Comparison of ENCODE assay signal across 10 cellular contexts in the genomic region with DNA sequence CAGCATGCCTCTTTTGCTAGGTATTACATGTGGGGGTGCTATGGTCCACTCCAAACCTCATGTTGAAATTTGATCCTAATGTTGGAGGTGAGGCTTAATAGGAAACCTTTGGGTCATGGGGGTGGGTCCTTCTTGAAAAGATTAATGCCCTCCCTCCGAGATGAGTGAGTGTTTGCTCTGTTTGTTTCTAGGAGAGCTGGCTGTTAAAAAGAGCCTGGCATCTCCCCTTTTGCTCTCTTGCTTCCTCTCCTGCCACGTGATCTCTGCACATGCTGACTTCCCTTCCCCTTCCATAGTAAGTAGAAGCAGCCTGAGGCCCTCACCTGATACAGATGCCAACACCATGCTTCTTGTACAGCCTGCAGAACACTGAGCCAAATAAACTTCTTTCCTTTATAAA.
"Had no signal": no experiment of that assay in that cellular context is flagged by ENCODE, and none has a peak within 500 bp of the region (broad histone marks: within the 10 kb centered on the region; RNA-seq: fewer than 3 reads in every experiment).

No MANE protein-coding gene starts in this region.

- H3K27me3 ChIP-seq: colonic mucosa, spleen, tibial nerve had no signal

- ATAC-seq: stimulated activated naive B cell treated with anti-CD40 and anti-IgM and Interleukin-4, amounts not matched to agents 10 μg/mL and 1 μg/mL and 100 μg/mL, for 72 hours had no signal

- DNase-seq: activated CD4-positive, alpha-beta T cell treated with anti-CD3 and anti-CD28 coated beads, Interleukin-2, amount 10 ng/mL, durations not matched to agents 7 days and 5 days; activated naive CD4-positive, alpha-beta T cell treated with anti-CD3 and anti-CD28 coated beads, Interleukin-2, amount 10 ng/mL, durations not matched to agents 7 days and 5 days; colonic mucosa; effector CD4-positive, alpha-beta T cell; left ventricle myocardium inferior; spleen; stimulated activated CD4-positive, alpha-beta T cell treated with anti-CD3 and anti-CD28 coated beads, Interleukin-1b, Interleukin-23, amount 100 ng/mL, for 48 hours; stimulated activated naive B cell treated with anti-CD40 and anti-IgM and Interleukin-4, amounts not matched to agents 10 μg/mL and 1 μg/mL and 100 μg/mL, for 72 hours had no signal

- H3K27ac ChIP-seq: colonic mucosa, foreskin keratinocyte, left ventricle myocardium inferior, spleen, tibial nerve had no signal

- H3K9me3 ChIP-seq: colonic mucosa, spleen, tibial nerve had no signal

- H3K36me3 ChIP-seq: colonic mucosa, left ventricle myocardium inferior, spleen, tibial nerve had no signal

- H3K4me3 ChIP-seq: colonic mucosa, left ventricle myocardium inferior, spleen, tibial nerve had no signal

- H3K4me1 ChIP-seq: colonic mucosa, foreskin keratinocyte, left ventricle myocardium inferior, spleen had no signal
